ENCODE assay signal across 8 cellular contexts in genomic region chr12:124928095-124928911, GRCh38. TPM values are rescaled to one million over a fixed set of nuclear protein-coding genes. Genes with fewer than 3 reads are reported as not detected.
A peak's percentile ranks its signal among the peaks of the same experiment; 100 is the strongest.
DNase-seq lines count a peak whose midpoint lies in the region; ATAC-seq and FAIRE-seq lines count a peak whose summit lies in the region.

No MANE protein-coding gene starts in this region.

- peak; percentile 82 to 88 for DNase-seq in SJCRH30
- DNase-seq in effector memory CD8-positive, alpha-beta T cell: no peak
- DNase-seq in mucosa of gallbladder (ENCODE audit: low spot score): peak; percentile 88
- peak; percentile 88 for DNase-seq in urothelium cell line (ENCODE audit: low spot score)
- DNase-seq in foreskin melanocyte: no peak
- DNase-seq in NCI-H128 (lab: John Stamatoyannopoulos, UW; ENCODE audit: unreplicated experiment): no peak

- H3K27ac ChIP-seq in SJCRH30: peak overlapping the region; percentile 83

- peaks cover 24 to 27% of the 10 kb centered on the region in 2 donors for H3K4me1 Mint-ChIP-seq in effector memory CD8-positive, alpha-beta T cell (ENCODE audit: low read depth in 2 of 2)

- H3K36me3 ChIP-seq in SJCRH30: no peaks in the 10 kb centered on the region

- H3K4me3 ChIP-seq in SJCRH30: peak overlapping the region; percentile 70

- H3K27me3 ChIP-seq in SJCRH30: no peaks in the 10 kb centered on the region

- H3K9me3 Mint-ChIP-seq in effector memory CD8-positive, alpha-beta T cell: peaks cover 0 to 3% of the 10 kb centered on the region in 2 donors

- no peaks in the 10 kb centered on the region for H3K9me3 ChIP-seq in SJCRH30 (replicated peaks)

- H3K27ac Mint-ChIP-seq in effector memory CD8-positive, alpha-beta T cell: peak overlapping the region; percentile 100

- H3K4me1 ChIP-seq in SJCRH30: peaks cover 2% of the 10 kb centered on the region; the same call in 1 of the 2 replicates

- H3K27me3 Mint-ChIP-seq in effector memory CD8-positive, alpha-beta T cell: peaks cover 0 to 13% of the 10 kb centered on the region in 2 donors

- no peak for FAIRE-seq in urothelium cell line (lab: Jason Lieb, UNC)

- peak; percentile 23 for ATAC-seq in GM18520 (IDR thresholded peaks at IDR 0.05; ENCODE audit: unreplicated experiment)
- ATAC-seq in HG02884 (IDR thresholded peaks at IDR 0.05; ENCODE audit: unreplicated experiment): peak; percentile 37
- peak; percentile 15 for ATAC-seq in effector memory CD8-positive, alpha-beta T cell (replicated peaks)

- peaks cover 38% of the 10 kb centered on the region for H3K36me3 Mint-ChIP-seq in effector memory CD8-positive, alpha-beta T cell (ENCODE audit: insufficient read depth)

- peak overlapping the region; percentile 95 to 98 for H3K4me3 Mint-ChIP-seq in effector memory CD8-positive, alpha-beta T cell

RNA-seq across cellular contexts. Expression of gene UBC, which starts 13.9 kb away (rescaled TPM):
- total RNA-seq in SJCRH30 (2014; rRNA removed; shearing (Covaris generic)): 492 and 503 TPM in 2 replicates
- 1,032 TPM for total RNA-seq in mucosa of gallbladder

Comparison
In these comparisons a context has a peak if more than half of its experiments do, and no peak if none do; other contexts are left out.
1. DNase-seq: peak in SJCRH30 (2 of 2), mucosa of gallbladder (single experiment) and urothelium cell line (single experiment); none in effector memory CD8-positive, alpha-beta T cell (0 of 3), foreskin melanocyte (single experiment) and NCI-H128 (single experiment).
2. Peak in every context shown above with its lines, with median percentiles within 50 percentile points of each other: ATAC-seq.